25 cellular contexts compared by ENCODE assay signal in genomic region chr12:129844662-129845061, GRCh38. TPM values are rescaled to one million over a fixed set of nuclear protein-coding genes. Genes with fewer than 3 reads are reported as not detected.
DNase-seq lines count a peak whose midpoint lies in the region; ATAC-seq, FAIRE-seq and TF ChIP-seq lines count a peak whose summit lies in the region.
"Had no signal": no experiment of that assay in that cellular context is flagged by ENCODE, and none has a peak within 500 bp of the region (broad histone marks: within the 10 kb centered on the region; RNA-seq: fewer than 3 reads in every experiment).

No MANE protein-coding gene starts in this region.

- H3K4me3 Mint-ChIP-seq in MCF 10A (ENCODE audit: unreplicated experiment) (no peak overlapping the region), astrocyte (ENCODE audit: unreplicated experiment) (no peak overlapping the region)
- no peak overlapping the region for H3K4me3 Mint-ChIP-seq in activated CD8-positive, alpha-beta T cell treated with anti-CD3 and anti-CD28 coated beads for 36 hours
- H3K4me3 Mint-ChIP-seq: CD8-positive, alpha-beta T cell had no signal

- H3K27me3 Mint-ChIP-seq in MCF 10A (ENCODE audit: insufficient read depth, unreplicated experiment) (no peaks in the 10 kb centered on the region), astrocyte (ENCODE audit: low read depth, unreplicated experiment) (no peaks in the 10 kb centered on the region)
- H3K27me3 Mint-ChIP-seq in activated CD8-positive, alpha-beta T cell treated with anti-CD3 and anti-CD28 coated beads for 36 hours = no peaks in the 10 kb centered on the region

- H3K9ac ChIP-seq in mammary epithelial cell (ENCODE audit: insufficient read depth, low read length) (no peak overlapping the region), astrocyte (ENCODE audit: low read length) (peak overlapping the region; percentile 11)
- H3K9ac ChIP-seq: BLaER1 had no signal

- H3K36me3 ChIP-seq in mammary epithelial cell (ENCODE audit: insufficient read depth, low read length) = no peaks in the 10 kb centered on the region
- H3K36me3 ChIP-seq in astrocyte (ENCODE audit: insufficient read depth, low read length) = no peaks in the 10 kb centered on the region
- H3K36me3 ChIP-seq: BLaER1 had no signal

- peak; percentile 72 for FAIRE-seq in astrocyte (lab: Jason Lieb, UNC)
- FAIRE-seq: A204.1, GM12891, GM18507, H1 had no signal

- H3K27me3 ChIP-seq in mammary epithelial cell (ENCODE audit: insufficient read depth, low read length) (no peaks in the 10 kb centered on the region), astrocyte (ENCODE audit: insufficient read depth, low read length) (no peaks in the 10 kb centered on the region)
- H3K27me3 ChIP-seq: BLaER1 had no signal

- TF ChIP-seq CTCF in MCF 10A (IDR thresholded peaks at IDR 0.05; ENCODE audit: unreplicated experiment) (no peak), mammary epithelial cell (conservative IDR thresholded peaks at IDR 0.05 in 1 of 2, IDR thresholded peaks at IDR 0.05 in 1 of 2; ENCODE audit: extremely low read depth in 1 of 2, insufficient read depth in 1 of 2, low read depth in 1 of 2, low read length in 2 of 2) (no peak), astrocyte (IDR thresholded peaks at IDR 0.05; ENCODE audit: insufficient read depth, low read depth, low read length) (no peak)
- no peak for TF ChIP-seq CTCF in activated CD8-positive, alpha-beta T cell treated with anti-CD3 and anti-CD28 coated beads for 36 hours (IDR thresholded peaks at IDR 0.05)

- dilution Hi-C loops in mammary epithelial cell (cut with HindIII; ENCODE audit: low sequenced_read_pairs) = no loop called here

- H3K27ac ChIP-seq in mammary epithelial cell (ENCODE audit: insufficient read depth, low read depth, low read length) = no peak overlapping the region
- peak overlapping the region; percentile 64 for H3K27ac ChIP-seq in astrocyte (ENCODE audit: low read depth, low read length)
- H3K27ac ChIP-seq: BLaER1 had no signal

- H3K4me3 ChIP-seq in mammary epithelial cell (replicated peaks in 1 of 3; ENCODE audit: insufficient read depth in 1 of 3, low read depth in 2 of 3, low read length in 3 of 3) (no peak overlapping the region), astrocyte (ENCODE audit: insufficient read depth, low read depth, low read length) (no peak overlapping the region)
- H3K4me3 ChIP-seq: BLaER1 had no signal

- H3K4me1 Mint-ChIP-seq in MCF 10A (ENCODE audit: insufficient read depth, unreplicated experiment) = no peaks in the 10 kb centered on the region
- H3K4me1 Mint-ChIP-seq in astrocyte (ENCODE audit: low read depth, unreplicated experiment) = no peaks in the 10 kb centered on the region
- no peaks in the 10 kb centered on the region for H3K4me1 Mint-ChIP-seq in activated CD8-positive, alpha-beta T cell treated with anti-CD3 and anti-CD28 coated beads for 36 hours (ENCODE audit: low read depth)

- no peaks in the 10 kb centered on the region for H3K4me1 ChIP-seq in mammary epithelial cell (ENCODE audit: insufficient read depth, low read length)
- peaks cover 29% of the 10 kb centered on the region for H3K4me1 ChIP-seq in astrocyte (ENCODE audit: insufficient read depth, low read length)
- H3K4me1 ChIP-seq: BLaER1 had no signal

- H3K27ac Mint-ChIP-seq in MCF 10A (ENCODE audit: low read depth, unreplicated experiment) (no peak overlapping the region), astrocyte (ENCODE audit: unreplicated experiment) (no peak overlapping the region)
- H3K27ac Mint-ChIP-seq in activated CD8-positive, alpha-beta T cell treated with anti-CD3 and anti-CD28 coated beads for 36 hours = no peak overlapping the region
- H3K27ac Mint-ChIP-seq: CD8-positive, alpha-beta T cell had no signal

- H3K9me3 Mint-ChIP-seq in MCF 10A (ENCODE audit: unreplicated experiment) (no peaks in the 10 kb centered on the region), astrocyte (ENCODE audit: unreplicated experiment) (no peaks in the 10 kb centered on the region)
- H3K9me3 Mint-ChIP-seq in activated CD8-positive, alpha-beta T cell treated with anti-CD3 and anti-CD28 coated beads for 36 hours = no peaks in the 10 kb centered on the region

- CTCF ChIA-PET in MCF 10A (lab: Yijun Ruan, JAX) = no interaction called here
- CTCF ChIA-PET in mammary epithelial cell (lab: Charles Lee; ENCODE audit: low non-redundant PET) = no interaction called here
- CTCF ChIA-PET in activated CD8-positive, alpha-beta T cell treated with anti-CD3 and anti-CD28 coated beads for 36 hours (lab: Charles Lee) = no interaction called here

- 45% methylated on average over 1 of the region's 1 CpG for WGBS in mammary epithelial cell (ENCODE audit: low coverage, missing lambda C conversion rate)

- no peaks in the 10 kb centered on the region for H3K36me3 Mint-ChIP-seq in MCF 10A (ENCODE audit: insufficient read depth, unreplicated experiment)
- H3K36me3 Mint-ChIP-seq in astrocyte (ENCODE audit: low read depth, unreplicated experiment) = no peaks in the 10 kb centered on the region
- no peaks in the 10 kb centered on the region for H3K36me3 Mint-ChIP-seq in activated CD8-positive, alpha-beta T cell treated with anti-CD3 and anti-CD28 coated beads for 36 hours (ENCODE audit: low read depth)
- H3K36me3 Mint-ChIP-seq: CD8-positive, alpha-beta T cell had no signal

- no peaks in the 10 kb centered on the region for H3K79me2 ChIP-seq in mammary epithelial cell (ENCODE audit: insufficient read depth, low read length)
- no peaks in the 10 kb centered on the region for H3K79me2 ChIP-seq in astrocyte (ENCODE audit: insufficient read depth, low read length)

- BruUV-seq in MCF 10A (replicated peaks; lab: Mats Ljungman, UMichigan) (no TSS peak), mammary epithelial cell (replicated peaks; lab: Mats Ljungman, UMichigan) (no TSS peak)

- H3K9me3 ChIP-seq in mammary epithelial cell (replicated peaks; ENCODE audit: insufficient read depth, low read length) (peaks cover 17% of the 10 kb centered on the region), astrocyte (ENCODE audit: insufficient read depth, low read depth, low read length) (no peaks in the 10 kb centered on the region)
- H3K9me3 ChIP-seq: BLaER1 had no signal

- H3K4me2 ChIP-seq in mammary epithelial cell (ENCODE audit: insufficient read depth, low read depth, low read length) (no peak overlapping the region), astrocyte (ENCODE audit: low read length) (peak overlapping the region; percentile 66)
- H3K4me2 ChIP-seq: BLaER1 had no signal

- intact Hi-C loops in MCF 10A (cut with micrococcal nuclease) = no loop called here
- intact Hi-C loops in mammary epithelial cell (cut with micrococcal nuclease) = no loop called here
- intact Hi-C loops in activated CD8-positive, alpha-beta T cell treated with anti-CD3 and anti-CD28 coated beads for 36 hours (cut with micrococcal nuclease) = no loop called here

- in situ Hi-C loops in mammary epithelial cell (cut with MboI; ENCODE audit: low sequenced_read_pairs in 2 of 2) = no loop called here

- H4K20me1 ChIP-seq in mammary epithelial cell (ENCODE audit: insufficient read depth, low read length) = no peaks in the 10 kb centered on the region
- no peaks in the 10 kb centered on the region for H4K20me1 ChIP-seq in astrocyte (ENCODE audit: insufficient read depth, low read length)
- H4K20me1 ChIP-seq: BLaER1 had no signal

- DNase-seq in MCF 10A (ENCODE audit: unreplicated experiment) = peak; percentile 11
- no peak for DNase-seq in mammary epithelial cell
- DNase-seq in astrocyte (ENCODE audit: low read depth) = peak; percentile 96
- peak; percentile 8 for DNase-seq in iris pigment epithelial cell (ENCODE audit: low read depth)
- no peak for DNase-seq in activated CD8-positive, alpha-beta T cell treated with anti-CD3 and anti-CD28 coated beads for 36 hours
- DNase-seq in H4 (ENCODE audit: low spot score) = no peak
- DNase-seq in activated naive CD4-positive, alpha-beta T cell treated with anti-CD3 and anti-CD28 coated beads, Interleukin-2, amount 50 U/mL, for 16 hours = no peak
- DNase-seq in DMS79 (lab: John Stamatoyannopoulos, UW) = no peak
- DNase-seq: CD8-positive, alpha-beta T cell; GF-D8; IMR-90; Karpas-422; NCI-H1105; NCI-H1694 treated with DMSO at 0.1 percent for 48 hours; NCI-H2171 treated with DMSO at 0.1 percent for 48 hours; NCI-H446 treated with DMSO at 0.1 percent for 48 hours; NCI-H774; SHP77 had no signal

- H2AFZ ChIP-seq in mammary epithelial cell (ENCODE audit: low read depth, low read length) (no peak overlapping the region), astrocyte (ENCODE audit: low read depth, low read length) (no peak overlapping the region)

- POLR2A ChIA-PET in MCF 10A (lab: Yijun Ruan, JAX) = no interaction called here
- POLR2A ChIA-PET in activated CD8-positive, alpha-beta T cell treated with anti-CD3 and anti-CD28 coated beads for 36 hours (lab: Charles Lee) = no interaction called here

- no peak for ATAC-seq in activated CD8-positive, alpha-beta T cell treated with anti-CD3 and anti-CD28 coated beads for 36 hours
- ATAC-seq: CD8-positive, alpha-beta T cell; SK-N-SH treated with all-trans-retinoic acid at 6 μM for 48 hours had no signal

RNA-seq across cellular contexts. Expression of gene TMEM132D, which starts 59.2 kb away (rescaled TPM):
- not detected in 2 replicates for total RNA-seq in MCF 10A (2022)
- not detected for total RNA-seq in mammary epithelial cell
- polyA plus RNA-seq in mammary epithelial cell = not detected
- not detected for polyA minus RNA-seq in mammary epithelial cell
- total RNA-seq in astrocyte = not detected in 2 replicates
- total RNA-seq in activated CD8-positive, alpha-beta T cell treated with anti-CD3 and anti-CD28 coated beads for 36 hours = not detected
- not detected in 2 replicates for total RNA-seq in H4 (2014; rRNA removed; shearing (Covaris generic))
- total RNA-seq: CD8-positive, alpha-beta T cell; HT-29; IMR-90 had no signal
- polyA plus RNA-seq: IMR-90 had no signal

Comparison
In these comparisons a context has a peak if more than half of its experiments do, and no peak if none do; other contexts are left out.
1. DNase-seq: peak in MCF 10A (single experiment), astrocyte (single experiment) and iris pigment epithelial cell (single experiment); none in mammary epithelial cell (single experiment), activated CD8-positive, alpha-beta T cell treated with anti-CD3 and anti-CD28 coated beads for 36 hours (single experiment), H4 (single experiment), activated naive CD4-positive, alpha-beta T cell treated with anti-CD3 and anti-CD28 coated beads, Interleukin-2, amount 50 U/mL, for 16 hours (single experiment) and DMS79 (single experiment).